28 cellular contexts compared by ENCODE assay signal in the genomic region with DNA sequence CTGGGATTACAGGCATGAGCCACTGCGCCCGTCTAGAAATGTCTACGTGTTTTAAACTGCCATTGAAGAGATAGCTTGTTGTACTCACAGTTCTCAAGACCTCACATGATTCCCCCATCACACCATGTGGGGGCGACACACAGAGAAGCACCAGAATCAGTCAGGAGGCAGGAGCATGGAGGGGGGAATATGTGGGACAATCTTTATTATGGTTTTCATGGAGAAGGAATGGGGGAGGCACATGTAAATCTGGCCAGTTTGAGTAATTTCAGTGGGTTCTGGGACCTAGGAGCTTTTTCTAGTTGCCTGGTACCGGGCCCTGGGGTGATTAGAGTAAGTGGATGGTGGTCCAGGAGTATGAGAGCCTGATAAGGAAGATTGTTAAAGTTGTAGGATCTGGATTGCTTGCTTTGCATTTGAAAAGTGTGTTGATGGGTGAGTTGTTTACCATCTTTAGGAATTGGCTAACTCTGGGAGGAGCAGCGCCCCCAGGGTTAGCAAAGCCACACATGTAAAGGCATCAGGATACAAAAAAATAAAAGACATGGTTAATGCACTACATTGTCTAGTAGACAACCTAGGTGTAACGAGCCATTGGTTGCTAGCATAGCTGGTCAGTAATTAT.
DNase-seq lines count a peak whose midpoint lies in the region; ATAC-seq, FAIRE-seq and TF ChIP-seq lines count a peak whose summit lies in the region.
"Had no signal": no experiment of that assay in that cellular context is flagged by ENCODE, and none has a peak within 500 bp of the region (broad histone marks: within the 10 kb centered on the region; RNA-seq: fewer than 3 reads in every experiment).

No MANE protein-coding gene starts in this region.

- no peak overlapping the region for H4K5ac ChIP-seq in H1 (ENCODE audit: insufficient read length, low read depth, low read length)

- no peak overlapping the region for H2BK20ac ChIP-seq in H1 (ENCODE audit: low read length)

- H3K9ac ChIP-seq in KMS-11 (no peak overlapping the region), H1 (replicated peaks in 1 of 4; ENCODE audit: extremely low read depth in 1 of 4, low read depth in 3 of 4, low read length in 3 of 4) (no peak overlapping the region), neural progenitor cell (no peak overlapping the region)

- H3K4me2 ChIP-seq in GM23338 (peak overlapping the region; percentile 6; the same call in 1 of the 2 replicates), KMS-11 (no peak overlapping the region), H1 (ENCODE audit: insufficient read depth in 1 of 2, low read depth in 2 of 2, low read length in 2 of 2) (peak overlapping the region; percentile 12 to 38), neural progenitor cell (no peak overlapping the region)

- H2AK5ac ChIP-seq in H1 (ENCODE audit: low read depth, low read length), result no peak overlapping the region

- H4K20me1 ChIP-seq in GM23338 (replicated peaks; ENCODE audit: insufficient read depth) (no peaks in the 10 kb centered on the region), KMS-11 (ENCODE audit: insufficient read depth) (no peaks in the 10 kb centered on the region), H1 (replicated peaks in 1 of 2; ENCODE audit: control insufficient read depth in 1 of 2, insufficient read depth in 2 of 2, low read length in 2 of 2) (no peaks in the 10 kb centered on the region), neural progenitor cell (ENCODE audit: low read depth) (no peaks in the 10 kb centered on the region)

- 0 out of 2 replicates have a peak overlapping the region, but pooled peaks have one; percentile 3 for H3K27ac ChIP-seq in GM23338 (ENCODE audit: low read depth)
- H3K27ac ChIP-seq in KMS-11, result no peak overlapping the region
- peak overlapping the region; percentile 59; the same call in 1 of the 2 replicates for H3K27ac ChIP-seq in H1 (ENCODE audit: low read depth, low read length)
- H3K27ac ChIP-seq in neural progenitor cell, result no peak overlapping the region
- H3K27ac ChIP-seq: gastrocnemius medialis, SK-N-MC, stomach, tibial nerve had no signal

- H3K4ac ChIP-seq in H1 (replicated peaks; ENCODE audit: insufficient read length, low read depth, low read length), result no peak overlapping the region

- H3K9me2 ChIP-seq in GM23338 (ENCODE audit: insufficient read depth), result no peaks in the 10 kb centered on the region

- TF ChIP-seq RAD21 in H1 (IDR thresholded peaks at IDR 0.05 in 1 of 2, conservative IDR thresholded peaks at IDR 0.05 in 1 of 2; ENCODE audit: low read depth in 2 of 2, low read length in 2 of 2), result peak; percentile 22 to 42; a peak in 3 of 4 replicates

- peak overlapping the region; percentile 48; the same call in 1 of the 2 replicates for H3K18ac ChIP-seq in H1 (ENCODE audit: extremely low read depth, low read length)

- ATAC-seq in GM23338, result peak; percentile 95
- ATAC-seq: esophagus mucosa, gastrocnemius medialis, K562, T-helper 17 cell had no signal

- H3K36me3 ChIP-seq in GM23338 (ENCODE audit: insufficient read depth), result no peaks in the 10 kb centered on the region
- no peaks in the 10 kb centered on the region for H3K36me3 ChIP-seq in KMS-11 (ENCODE audit: insufficient read depth)
- H3K36me3 ChIP-seq in H1 (ENCODE audit: control insufficient read depth in 2 of 4, insufficient read depth in 4 of 4, low read length in 3 of 4), result no peaks in the 10 kb centered on the region
- H3K36me3 ChIP-seq in neural progenitor cell, result no peaks in the 10 kb centered on the region
- H3K36me3 ChIP-seq: gastrocnemius medialis, HAP-1, MG63, stomach, tibial nerve had no signal

- H3K27ac Mint-ChIP-seq in GM23338 (peak overlapping the region; percentile 81), neural progenitor cell (no peak overlapping the region)
- H3K27ac Mint-ChIP-seq: T-helper 17 cell had no signal

- H3K4me1 Mint-ChIP-seq in GM23338, result peaks cover 12% of the 10 kb centered on the region
- H3K4me1 Mint-ChIP-seq in neural progenitor cell, result no peaks in the 10 kb centered on the region
- H3K4me1 Mint-ChIP-seq: T-helper 17 cell had no signal

- no peak overlapping the region for H3K14ac ChIP-seq in H1 (ENCODE audit: insufficient read length)

- no peaks in the 10 kb centered on the region for H3K27me3 ChIP-seq in GM23338 (ENCODE audit: insufficient read depth)
- H3K27me3 ChIP-seq in KMS-11 (ENCODE audit: insufficient read depth, low read depth), result no peaks in the 10 kb centered on the region
- H3K27me3 ChIP-seq in H1 (replicated peaks in 1 of 4; ENCODE audit: control insufficient read depth in 3 of 4, extremely low read depth in 1 of 4, insufficient read depth in 3 of 4, low read length in 3 of 4), result no peaks in the 10 kb centered on the region
- no peaks in the 10 kb centered on the region for H3K27me3 ChIP-seq in neural progenitor cell
- H3K27me3 ChIP-seq: gastrocnemius medialis, MG63, stomach, tibial nerve had no signal

- H4K8ac ChIP-seq in H1 (ENCODE audit: extremely low read depth, insufficient read depth, low read length), result no peak overlapping the region; the same call in 1 of the 2 replicates

- H3K4me3 Mint-ChIP-seq in GM23338 (no peak overlapping the region), neural progenitor cell (no peak overlapping the region)
- H3K4me3 Mint-ChIP-seq: T-helper 17 cell had no signal

- H2AFZ ChIP-seq in GM23338, result 0 out of 2 replicates have a peak overlapping the region, but pooled peaks have one; percentile 1
- H2AFZ ChIP-seq in KMS-11 (ENCODE audit: low read depth), result no peak overlapping the region
- H2AFZ ChIP-seq in H1 (ENCODE audit: low read length), result peak overlapping the region; percentile 18; the same call in 1 of the 2 replicates
- peak overlapping the region; percentile 61 for H2AFZ ChIP-seq in neural progenitor cell (replicated peaks)

- H3K4me3 ChIP-seq in GM23338, result no peak overlapping the region
- H3K4me3 ChIP-seq in KMS-11 (IDR thresholded peaks at IDR 0.05; ENCODE audit: insufficient read depth, low read depth, low read length), result no peak overlapping the region
- H3K4me3 ChIP-seq in H1 (ENCODE audit: extremely low read depth in 1 of 4, insufficient read depth in 2 of 4, low read depth in 3 of 4, low read length in 4 of 4), result no peak overlapping the region; a peak in 1 of 8 replicates
- H3K4me3 ChIP-seq in neural progenitor cell, result no peak overlapping the region
- H3K4me3 ChIP-seq in foreskin fibroblast (ENCODE audit: low read depth in 1 of 2, low read length in 2 of 2), result no peak overlapping the region
- H3K4me3 ChIP-seq: gastrocnemius medialis, HAP-1, K562, MG63, SK-N-MC, stomach, tibial nerve had no signal

- H3K9me3 Mint-ChIP-seq in GM23338, result no peaks in the 10 kb centered on the region
- H3K9me3 Mint-ChIP-seq in neural progenitor cell, result no peaks in the 10 kb centered on the region

- H3K9me3 ChIP-seq in H1 (ENCODE audit: insufficient read depth in 2 of 2, low read depth in 1 of 2, low read length in 1 of 2) (no peaks in the 10 kb centered on the region), neural progenitor cell (ENCODE audit: low read depth) (no peaks in the 10 kb centered on the region)
- H3K9me3 ChIP-seq: gastrocnemius medialis, HAP-1, MG63 had no signal

- H3F3A ChIP-seq in GM23338 (replicated peaks; ENCODE audit: low read depth), result no peaks in the 10 kb centered on the region
- no peaks in the 10 kb centered on the region for H3F3A ChIP-seq in neural progenitor cell (ENCODE audit: low read depth)

- no peak overlapping the region for H2BK5ac ChIP-seq in H1 (ENCODE audit: low read depth, low read length)

- H3K4me1 ChIP-seq in GM23338 (ENCODE audit: insufficient read depth) (peaks cover 6% of the 10 kb centered on the region; the same call in 1 of the 2 replicates), KMS-11 (ENCODE audit: low read depth, poor library complexity, severe bottlenecking) (no peaks in the 10 kb centered on the region), H1 (replicated peaks in 1 of 4; ENCODE audit: control insufficient read depth in 3 of 4, insufficient read depth in 4 of 4, low read length in 3 of 4) (no peaks in the 10 kb centered on the region), neural progenitor cell (no peaks in the 10 kb centered on the region)
- H3K4me1 ChIP-seq: gastrocnemius medialis, HAP-1, stomach, tibial nerve had no signal

- POLR2A ChIA-PET in H1 (lab: Charles Lee; ENCODE audit: partially characterized antibody), result no interaction called here

- DNase-seq in GM23338 (ENCODE audit: low spot score) (peak; percentile 73), H1 (ENCODE audit: low read depth in 1 of 2, low spot score in 2 of 2) (peak; percentile 38 to 59), neural progenitor cell (ENCODE audit: low spot score) (no peak), foreskin fibroblast (no peak), DMS153 (lab: John Stamatoyannopoulos, UW) (no peak), HUDEP-2 (lab: John Stamatoyannopoulos, UW; ENCODE audit: unreplicated experiment in 76 of 76) (no peak)
- DNase-seq: activated CD4-positive, alpha-beta T cell treated with anti-CD3 and anti-CD28 coated beads for 4 hours; activated naive CD4-positive, alpha-beta T cell treated with Interleukin-2 at 50 U/mL for 16 hours; activated T-cell treated with anti-CD3 and anti-CD28 coated beads, Interleukin-2, amount 50 U/mL, for 48 hours; DMS79 treated with DMSO at 0.1 percent for 48 hours; effector CD8-positive, alpha-beta T cell; gastrocnemius medialis; hippocampal formation; mammary epithelial cell; MG63; NCI-H1436 treated with DMSO at 0.1 percent for 48 hours; NCI-H510A treated with DMSO at 0.1 percent for 48 hours; RPMI8226; stimulated activated CD8-positive, alpha-beta memory T cell treated with anti-CD3 and anti-CD28 coated beads, Interleukin-4, amount 100 ng/mL, for 48 hours; stomach; T-helper 17 cell had no signal

- no peak for TF ChIP-seq POLR2A in H1 (IDR thresholded peaks at IDR 0.05; ENCODE audit: control extremely low read depth in 1 of 2, low read depth in 2 of 2, low read length in 2 of 2)

- H2BK15ac ChIP-seq in H1 (ENCODE audit: low read length), result no peak overlapping the region

- peaks cover 2% of the 10 kb centered on the region for H3K27me3 Mint-ChIP-seq in GM23338 (ENCODE audit: insufficient read depth, low read depth, poor library complexity)
- H3K27me3 Mint-ChIP-seq in neural progenitor cell (ENCODE audit: insufficient read depth, low read depth), result peaks cover 5% of the 10 kb centered on the region
- H3K27me3 Mint-ChIP-seq: T-helper 17 cell had no signal

- no peak overlapping the region for H3K56ac ChIP-seq in H1 (replicated peaks; ENCODE audit: insufficient read length, low read depth, low read length)

- FAIRE-seq in H1 (lab: Jason Lieb, UNC), result peak; percentile 89
- FAIRE-seq: GM12891, K562 had no signal

- no peak overlapping the region for H3K23ac ChIP-seq in H1 (ENCODE audit: insufficient read length)

- no peak for TF ChIP-seq EP300 in H1 (IDR thresholded peaks at IDR 0.05; ENCODE audit: borderline replicate concordance in 1 of 2, low read depth in 2 of 2, low read length in 2 of 2)

- TF ChIP-seq CTCF in GM23338 (conservative IDR thresholded peaks at IDR 0.05; ENCODE audit: low read depth in 2 of 2), result peak; percentile 72 to 74
- 0 out of 2 replicates have a peak, but pooled peaks have one; percentile 15 for TF ChIP-seq CTCF in KMS-11 (conservative IDR thresholded peaks at IDR 0.05; ENCODE audit: low read depth, low read length)
- TF ChIP-seq CTCF in H1 (IDR thresholded peaks at IDR 0.05; ENCODE audit: control extremely low read depth in 1 of 3, insufficient read depth in 1 of 3, low read depth in 1 of 3, low read length in 3 of 3), result peak; percentile 44 to 54 (median 48)
- TF ChIP-seq CTCF in neural progenitor cell (IDR thresholded peaks at IDR 0.05), result peak; percentile 29
- no peak for TF ChIP-seq CTCF in foreskin fibroblast (IDR thresholded peaks at IDR 0.05; ENCODE audit: low read depth, low read length)

- H2BK120ac ChIP-seq in H1 (replicated peaks; ENCODE audit: low read depth, low read length), result no peak overlapping the region

- H3K79me2 ChIP-seq in GM23338 (replicated peaks; ENCODE audit: insufficient read depth) (no peaks in the 10 kb centered on the region), KMS-11 (ENCODE audit: insufficient read depth, low read depth) (no peaks in the 10 kb centered on the region), H1 (ENCODE audit: control insufficient read depth in 1 of 2, insufficient read depth in 2 of 2, low read length in 2 of 2) (no peaks in the 10 kb centered on the region), neural progenitor cell (ENCODE audit: low read depth) (no peaks in the 10 kb centered on the region)

- 57% methylated on average over 7 of the region's 7 CpGs; no CpG with 5 or more reads in 1 of the 2 experiments for whole genome bisulfite sequencing in H1 (ENCODE audit: extremely low coverage in 1 of 2, insufficient coverage in 1 of 2, insufficient read length in 1 of 2, insufficient replicate concordance in 2 of 2, low coverage in 1 of 2, low lambda C conversion rate in 2 of 2, missing lambda C conversion rate in 1 of 2), 2 experiments

- H3K36me3 Mint-ChIP-seq in GM23338 (ENCODE audit: low read depth) (no peaks in the 10 kb centered on the region; the same call in 2 of the 3 replicates), neural progenitor cell (no peaks in the 10 kb centered on the region)

- H2BK12ac ChIP-seq in H1 (ENCODE audit: low read depth, low read length), result no peak overlapping the region

- H3K23me2 ChIP-seq in H1 (ENCODE audit: low read depth, low read length), result no peaks in the 10 kb centered on the region

- no peak overlapping the region for H4K91ac ChIP-seq in H1 (replicated peaks; ENCODE audit: insufficient read length, low read length)

- H3K79me1 ChIP-seq in H1 (ENCODE audit: low read depth, low read length), result no peaks in the 10 kb centered on the region

- CTCF ChIA-PET in H1 (lab: Charles Lee; ENCODE audit: partially characterized antibody), result interaction anchor here (0.6 to 2.1 kb wide), 22 partner anchors 9 to 417 kb away, joined by 3 to 12 read pairs (median 3); no protein-coding TSS in a partner anchor

Comparison
In these comparisons a context has a peak if more than half of its experiments do, and no peak if none do; other contexts are left out.
1. DNase-seq: peak in GM23338 (single experiment) and H1 (2 of 2); none in neural progenitor cell (single experiment), foreskin fibroblast (0 of 2), DMS153 (single experiment) and HUDEP-2 (0 of 76).
2. H3K27ac ChIP-seq: peak in GM23338 (single experiment) and H1 (single experiment); none in KMS-11 (single experiment) and neural progenitor cell (single experiment).
3. H3K4me2 ChIP-seq: peak in GM23338 (single experiment) and H1 (2 of 2); none in KMS-11 (single experiment) and neural progenitor cell (single experiment).